Comparison of ENCODE assay signal across 12 cellular contexts in genomic region chr11:94732617-94733292, GRCh38. TPM values are rescaled to one million over a fixed set of nuclear protein-coding genes. Genes with fewer than 3 reads are reported as not detected.
DNase-seq lines count a peak whose midpoint lies in the region; ATAC-seq and TF ChIP-seq lines count a peak whose summit lies in the region.
"Had no signal": no experiment of that assay in that cellular context is flagged by ENCODE, and none has a peak within 500 bp of the region (broad histone marks: within the 10 kb centered on the region; RNA-seq: fewer than 3 reads in every experiment).

No MANE protein-coding gene starts in this region.

- no TSS peak for BruUV-seq in PC-3 (replicated peaks; lab: Mats Ljungman, UMichigan)

- H3K9me2 ChIP-seq in PC-3 (replicated peaks; ENCODE audit: low read length): no peaks in the 10 kb centered on the region

- H3K4me3 Mint-ChIP-seq in naive thymus-derived CD4-positive, alpha-beta T cell: no peak overlapping the region
- H3K4me3 Mint-ChIP-seq: IgD-negative memory B cell had no signal

- peak overlapping the region; percentile 20; the same call in 1 of the 2 replicates for H3K27ac ChIP-seq in C4-2B
- peak overlapping the region; percentile 96 for H3K27ac ChIP-seq in PC-3 (ENCODE audit: low read length)
- H3K27ac ChIP-seq in epithelial cell of prostate: peak overlapping the region; percentile 80
- H3K27ac ChIP-seq in muscle layer of duodenum (ENCODE audit: low read length): peak overlapping the region; percentile 31
- no peak overlapping the region for H3K27ac ChIP-seq in naive thymus-derived CD4-positive, alpha-beta T cell (ENCODE audit: low read depth, low read length)

- ATAC-seq in PC-3: peak; percentile 52
- no peak for ATAC-seq in naive thymus-derived CD4-positive, alpha-beta T cell
- ATAC-seq in GM19328 (IDR thresholded peaks at IDR 0.05; ENCODE audit: unreplicated experiment): no peak
- no peak for ATAC-seq in GM18861 (IDR thresholded peaks at IDR 0.05; ENCODE audit: unreplicated experiment)

- POLR2A ChIA-PET in PC-3 (lab: Charles Lee; ENCODE audit: unreplicated experiment): interaction anchor here (0.7 kb wide), 1 partner anchor 334 kb away, joined by 3 read pairs; the partner anchor contains the start of gene SRSF8
- POLR2A ChIA-PET in naive thymus-derived CD4-positive, alpha-beta T cell (lab: Charles Lee): no interaction called here

- no peaks in the 10 kb centered on the region for H3K79me2 ChIP-seq in PC-3 (ENCODE audit: low read length)

- H3K9ac ChIP-seq in PC-3 (ENCODE audit: low read length): peak overlapping the region; percentile 79

- H3K4me2 ChIP-seq in PC-3 (ENCODE audit: low read length): peak overlapping the region; percentile 70

- H3K4me1 ChIP-seq in PC-3 (ENCODE audit: insufficient read depth, low read length): peaks cover 90% of the 10 kb centered on the region
- peaks cover 0 to 6% of the 10 kb centered on the region in 2 donors for H3K4me1 ChIP-seq in muscle layer of duodenum (ENCODE audit: control insufficient read depth in 1 of 2, insufficient read depth in 2 of 2, low read length in 2 of 2)
- no peaks in the 10 kb centered on the region for H3K4me1 ChIP-seq in naive thymus-derived CD4-positive, alpha-beta T cell (ENCODE audit: control insufficient read depth in 2 of 2, insufficient read depth in 2 of 2, low read length in 2 of 2)

- DNase-seq in PC-3 (peak; percentile 96), epithelial cell of prostate (ENCODE audit: low read depth, low spot score) (no peak), AG08396 (ENCODE audit: low spot score) (no peak)
- DNase-seq in naive thymus-derived CD4-positive, alpha-beta T cell: no peak
- DNase-seq: amygdala, DMS79 treated with DMSO at 0.1 percent for 48 hours, T-helper 1 cell had no signal

- H3K9me3 Mint-ChIP-seq in naive thymus-derived CD4-positive, alpha-beta T cell: no peaks in the 10 kb centered on the region
- H3K9me3 Mint-ChIP-seq: IgD-negative memory B cell had no signal

- no peaks in the 10 kb centered on the region for H3K36me3 Mint-ChIP-seq in naive thymus-derived CD4-positive, alpha-beta T cell
- H3K36me3 Mint-ChIP-seq: IgD-negative memory B cell had no signal

- H3K9me3 ChIP-seq in PC-3 (ENCODE audit: low read length): no peaks in the 10 kb centered on the region
- H3K9me3 ChIP-seq in muscle layer of duodenum (ENCODE audit: control insufficient read depth in 1 of 2, low read length in 2 of 2): no peaks in the 10 kb centered on the region
- H3K9me3 ChIP-seq in naive thymus-derived CD4-positive, alpha-beta T cell (ENCODE audit: control insufficient read depth in 2 of 3, low read length in 3 of 3): no peaks in the 10 kb centered on the region

- H3K27me3 Mint-ChIP-seq in naive thymus-derived CD4-positive, alpha-beta T cell: peaks cover 0 to 11% (median 5%) of the 10 kb centered on the region in 5 donors

- intact Hi-C loops in PC-3 (cut with micrococcal nuclease): loop anchor here (2.0 kb wide), 2 partner anchors 24 to 110 kb away; no protein-coding TSS in a partner anchor
- intact Hi-C loops in naive thymus-derived CD4-positive, alpha-beta T cell (cut with micrococcal nuclease): no loop called here

- H3K36me3 ChIP-seq in PC-3 (ENCODE audit: low read depth, low read length) (no peaks in the 10 kb centered on the region), muscle layer of duodenum (ENCODE audit: control insufficient read depth in 1 of 2, insufficient read depth in 2 of 2, low read length in 2 of 2) (no peaks in the 10 kb centered on the region)
- no peaks in the 10 kb centered on the region for H3K36me3 ChIP-seq in naive thymus-derived CD4-positive, alpha-beta T cell (ENCODE audit: control insufficient read depth in 2 of 3, insufficient read depth in 3 of 3, low read length in 3 of 3)

- no peaks in the 10 kb centered on the region for H3K27me3 ChIP-seq in PC-3 (ENCODE audit: low read length)
- H3K27me3 ChIP-seq in muscle layer of duodenum (ENCODE audit: low read depth, low read length): no peaks in the 10 kb centered on the region
- no peaks in the 10 kb centered on the region for H3K27me3 ChIP-seq in naive thymus-derived CD4-positive, alpha-beta T cell (ENCODE audit: control insufficient read depth in 2 of 2, insufficient read depth in 2 of 2, low read length in 2 of 2)

- peaks cover 0 to 25% (median 0%) of the 10 kb centered on the region in 7 donors for H3K4me1 Mint-ChIP-seq in naive thymus-derived CD4-positive, alpha-beta T cell
- H3K4me1 Mint-ChIP-seq: IgD-negative memory B cell had no signal

- peak overlapping the region; percentile 4; the same call in 1 of the 2 replicates for H3K4me3 ChIP-seq in PC-3 (ENCODE audit: low read length)
- H3K4me3 ChIP-seq in muscle layer of duodenum (ENCODE audit: low read depth in 1 of 2, low read length in 2 of 2): no peak overlapping the region
- no peak overlapping the region for H3K4me3 ChIP-seq in naive thymus-derived CD4-positive, alpha-beta T cell (ENCODE audit: low read length)

- no peak overlapping the region for H3K27ac Mint-ChIP-seq in naive thymus-derived CD4-positive, alpha-beta T cell
- H3K27ac Mint-ChIP-seq: IgD-negative memory B cell had no signal

- CTCF ChIA-PET in PC-3 (lab: Charles Lee): interaction anchor here (1.0 to 1.1 kb wide), 2 partner anchors 10 to 110 kb away, joined by 6 to 7 read pairs; no protein-coding TSS in a partner anchor
- CTCF ChIA-PET in naive thymus-derived CD4-positive, alpha-beta T cell (lab: Charles Lee): no interaction called here

- H3F3A ChIP-seq in PC-3 (ENCODE audit: low read length, unreplicated experiment): peaks cover 25% of the 10 kb centered on the region

- TF ChIP-seq CTCF in C4-2B (conservative IDR thresholded peaks at IDR 0.05): no peak
- no peak for TF ChIP-seq CTCF in PC-3 (conservative IDR thresholded peaks at IDR 0.05; ENCODE audit: low read depth, low read length)

- H2AFZ ChIP-seq in PC-3 (ENCODE audit: low read length): no peak overlapping the region

- no peaks in the 10 kb centered on the region for H4K20me1 ChIP-seq in PC-3 (ENCODE audit: low read length)

RNA-seq across cellular contexts. Expression of gene AMOTL1, which starts 35.4 kb away (rescaled TPM):
- 32.6 and 37.9 TPM in 2 replicates for total RNA-seq in PC-3 (2014; rRNA removed)
- total RNA-seq in naive thymus-derived CD4-positive, alpha-beta T cell: 1 to 10 TPM in 1 of 5 experiments, under 1 TPM in 3, not detected in 1; 0.05 to 6.3 (median 0.39) TPM
- polyA plus RNA-seq in naive thymus-derived CD4-positive, alpha-beta T cell: under 1 TPM in 1 of 2 donors, not detected in 1; 0.07 TPM
- polyA plus RNA-seq: IgD-negative memory B cell had no signal
